In the genomic region with DNA sequence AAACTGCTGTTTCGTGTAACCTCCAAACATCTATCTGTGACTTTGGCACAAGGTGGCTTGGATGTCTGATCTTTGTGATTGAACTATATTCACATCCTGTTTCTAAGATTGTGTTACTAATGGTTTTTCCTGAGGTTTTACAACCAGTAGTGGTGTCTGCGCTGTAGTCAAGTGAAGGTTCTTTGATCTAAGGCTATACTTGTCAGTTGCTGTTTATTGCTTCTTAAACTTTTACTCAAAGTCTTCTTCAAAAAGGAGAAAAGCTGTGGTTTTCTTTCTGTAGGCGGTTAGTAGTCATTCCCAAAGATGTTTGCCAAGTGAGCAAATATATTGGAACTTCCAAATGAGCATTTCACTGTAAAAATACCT, we compare ENCODE assay signal across 10 cellular contexts. TPM values are rescaled to one million over a fixed set of nuclear protein-coding genes. Genes with fewer than 3 reads are reported as not detected.
DNase-seq lines count a peak whose midpoint lies in the region; ATAC-seq and TF ChIP-seq lines count a peak whose summit lies in the region.
"Had no signal": no experiment of that assay in that cellular context is flagged by ENCODE, and none has a peak within 500 bp of the region (broad histone marks: within the 10 kb centered on the region; RNA-seq: fewer than 3 reads in every experiment).

No MANE protein-coding gene starts in this region.

- no peaks in the 10 kb centered on the region for H4K20me1 ChIP-seq in IMR-90 (ENCODE audit: insufficient read depth, low read length)

- no peak overlapping the region for H2AFZ ChIP-seq in IMR-90 (replicated peaks; ENCODE audit: low read length, poor library complexity)

- peak overlapping the region; percentile 55; the same call in 2 of the 3 replicates for H2BK15ac ChIP-seq in IMR-90 (ENCODE audit: low read depth, low read length)

- peak overlapping the region; percentile 92; the same call in 1 of the 2 replicates for H3K4me2 ChIP-seq in IMR-90 (ENCODE audit: low read depth, low read length)

- no peak overlapping the region for H4K91ac ChIP-seq in IMR-90 (ENCODE audit: insufficient read depth, low read depth, low read length)

- in situ Hi-C loops in IMR-90 (cut with MboI; ENCODE audit: low sequenced_read_pairs): loop anchor here (25.0 kb wide), 1 partner anchor 778 kb away; no protein-coding TSS in a partner anchor

- ATAC-seq in IMR-90 (ENCODE audit: low read depth): no peak
- peak; percentile 45 to 58 for ATAC-seq in naive thymus-derived CD8-positive, alpha-beta T cell
- no peak for ATAC-seq in HG03354 (IDR thresholded peaks at IDR 0.05; ENCODE audit: poor library complexity, severe bottlenecking, unreplicated experiment)
- no peak for ATAC-seq in GM18867 (IDR thresholded peaks at IDR 0.05; ENCODE audit: unreplicated experiment)
- ATAC-seq: HCT116 had no signal

- H2AK9ac ChIP-seq in IMR-90 (replicated peaks; ENCODE audit: low read depth, low read length, poor library complexity): no peak overlapping the region

- H4K8ac ChIP-seq in IMR-90 (ENCODE audit: low read depth in 2 of 2, low read length in 2 of 2): peak overlapping the region; percentile 70 to 97

- TF ChIP-seq CTCF in C4-2B (conservative IDR thresholded peaks at IDR 0.05) (no peak), IMR-90 (conservative IDR thresholded peaks at IDR 0.05; ENCODE audit: low read depth, low read length) (no peak), foreskin fibroblast (IDR thresholded peaks at IDR 0.05; ENCODE audit: low read depth, low read length) (no peak)

- H3K56ac ChIP-seq in IMR-90 (ENCODE audit: extremely low read depth, insufficient read depth, low read length): no peak overlapping the region

- peak overlapping the region; percentile 50; the same call in 1 of the 2 replicates for H2BK120ac ChIP-seq in IMR-90 (ENCODE audit: low read depth, low read length)

- H3K4me1 ChIP-seq in IMR-90 (ENCODE audit: control insufficient read depth, insufficient read depth, low read length): peaks cover 13% of the 10 kb centered on the region

- H2BK20ac ChIP-seq in IMR-90 (ENCODE audit: low read depth, low read length): peak overlapping the region; percentile 9; the same call in 1 of the 2 replicates

- DNase-seq in IMR-90: peak; percentile 46
- DNase-seq in dermis blood vessel endothelial cell: peak; percentile 45
- peak in 7 of 10 donors; percentile 25 to 84 (median 57) for DNase-seq in naive thymus-derived CD8-positive, alpha-beta T cell
- no peak for DNase-seq in foreskin fibroblast
- DNase-seq in DMS114 treated with DMSO at 0.1 percent for 48 hours (lab: John Stamatoyannopoulos, UW; ENCODE audit: unreplicated experiment): no peak
- DNase-seq: SW 1271 had no signal

- TF ChIP-seq POLR2A in IMR-90 (IDR thresholded peaks at IDR 0.05; ENCODE audit: low read depth, low read length): no peak

- WGBS in IMR-90 (ENCODE audit: extremely low coverage in 2 of 2, insufficient read length in 1 of 2), 2 experiments: no CpG with 5 or more reads among the region's 3 CpGs

- H3K36me3 ChIP-seq in IMR-90 (ENCODE audit: control insufficient read depth, insufficient read depth, low read length): no peaks in the 10 kb centered on the region

- POLR2A ChIA-PET in IMR-90 (lab: Charles Lee; ENCODE audit: unreplicated experiment): interaction anchor here (0.9 kb wide), 1 partner anchor 13 kb away, joined by 3 read pairs; no protein-coding TSS in a partner anchor
- POLR2A ChIA-PET in naive thymus-derived CD8-positive, alpha-beta T cell (lab: Charles Lee): interaction anchor here (0.6 to 12.6 kb wide), 8 partner anchors 16 to 1592 kb away, joined by 3 to 689 read pairs (median 4); a partner anchor contains a TSS

- peaks cover 2% of the 10 kb centered on the region; the same call in 1 of the 2 replicates for H3K9me1 ChIP-seq in IMR-90 (ENCODE audit: insufficient read depth, low read length)

- BruUV-seq in IMR-90 (replicated peaks; lab: Mats Ljungman, UMichigan): no TSS peak

- peaks cover 3 to 12% of the 10 kb centered on the region in 2 experiments; a peak in 1 of 4 replicates for H3K79me1 ChIP-seq in IMR-90 (ENCODE audit: low read depth in 1 of 2, low read length in 2 of 2)

- H2BK5ac ChIP-seq in IMR-90 (ENCODE audit: low read depth, low read length, poor library complexity, severe bottlenecking): peak overlapping the region; percentile 73

- H3K9me3 Mint-ChIP-seq in naive thymus-derived CD8-positive, alpha-beta T cell: no peaks in the 10 kb centered on the region

- no peak for TF ChIP-seq RAD21 in IMR-90 (IDR thresholded peaks at IDR 0.05; ENCODE audit: low read length)

- peak overlapping the region; percentile 87; the same call in 1 of the 2 replicates for H3K18ac ChIP-seq in IMR-90 (ENCODE audit: low read depth, low read length)

- H3K27me3 Mint-ChIP-seq in naive thymus-derived CD8-positive, alpha-beta T cell: no peaks in the 10 kb centered on the region

- H3K9ac ChIP-seq in IMR-90 (ENCODE audit: low read depth, low read length): peak overlapping the region; percentile 73; the same call in 1 of the 2 replicates

- H3K9me3 ChIP-seq in IMR-90 (ENCODE audit: control insufficient read depth, insufficient read depth, low read length): no peaks in the 10 kb centered on the region

- peak overlapping the region; percentile 84; the same call in 1 of the 2 replicates for H3K4ac ChIP-seq in IMR-90 (ENCODE audit: low read depth, low read length)

- peak overlapping the region; percentile 77 for H3K23ac ChIP-seq in IMR-90 (ENCODE audit: low read depth, low read length)

- no peak overlapping the region for H3K4me3 ChIP-seq in IMR-90 (ENCODE audit: insufficient read depth, low read depth, low read length)
- H3K4me3 ChIP-seq in foreskin fibroblast (ENCODE audit: low read depth in 1 of 2, low read length in 2 of 2): no peak overlapping the region

- peak overlapping the region; percentile 41 for H3K14ac ChIP-seq in IMR-90 (replicated peaks; ENCODE audit: low read depth, low read length)

- peak overlapping the region; percentile 82 for H3K27ac ChIP-seq in C4-2B
- no peak overlapping the region for H3K27ac ChIP-seq in IMR-90 (ENCODE audit: insufficient read depth, low read length)

- intact Hi-C loops in IMR-90 (cut with micrococcal nuclease): loop anchor here (5.0 kb wide), 1 partner anchor 82 kb away; no protein-coding TSS in a partner anchor

- no peak overlapping the region for H3K4me3 Mint-ChIP-seq in naive thymus-derived CD8-positive, alpha-beta T cell

- CTCF ChIA-PET in IMR-90 (lab: Yijun Ruan, JAX): no interaction called here

- H3K27ac Mint-ChIP-seq in naive thymus-derived CD8-positive, alpha-beta T cell: no peak overlapping the region

- dilution Hi-C loops in IMR-90 (cut with HindIII; ENCODE audit: low sequenced_read_pairs, unreplicated experiment): no loop called here

- peaks cover 2 to 29% (median 17%) of the 10 kb centered on the region in 4 donors for H3K4me1 Mint-ChIP-seq in naive thymus-derived CD8-positive, alpha-beta T cell

- no peak overlapping the region for H2AK5ac ChIP-seq in IMR-90 (ENCODE audit: low read depth, low read length)

- no peaks in the 10 kb centered on the region for H3K27me3 ChIP-seq in IMR-90 (ENCODE audit: control insufficient read depth, insufficient read depth, low read length)

- H3K36me3 Mint-ChIP-seq in naive thymus-derived CD8-positive, alpha-beta T cell: no peaks in the 10 kb centered on the region

- peak overlapping the region; percentile 92; the same call in 1 of the 2 replicates for H4K5ac ChIP-seq in IMR-90 (ENCODE audit: low read depth, low read length)

TF ChIP-seq in IMR-90, 13 proteins besides CTCF, POLR2A, EP300 and RAD21:
- no peak for TF ChIP-seq FOS (IDR thresholded peaks at IDR 0.05; ENCODE audit: low read depth, low read length)
- no peak for TF ChIP-seq BHLHE40 (IDR thresholded peaks at IDR 0.05; ENCODE audit: low read depth, low read length)
- TF ChIP-seq CHD1 (IDR thresholded peaks at IDR 0.05; ENCODE audit: low read depth, low read length): no peak
- TF ChIP-seq CEBPB (IDR thresholded peaks at IDR 0.05; ENCODE audit: low read depth, low read length): no peak

RNA-seq across cellular contexts. Expression of a gene that starts 12.3 kb away (rescaled TPM):
- total RNA-seq in IMR-90 (2012; rRNA removed) (72.9 and 206 TPM in 2 replicates), dermis blood vessel endothelial cell (551 and 736 TPM in 2 replicates)
- polyA plus RNA-seq in IMR-90 (2012; rRNA removed): 188 and 231 TPM in 2 replicates
- polyA plus RNA-seq in IMR-90 (2012; cell fraction: cytosol; rRNA removed): 282 and 543 TPM in 2 replicates
- polyA plus RNA-seq in IMR-90 (2012; cell fraction: nucleus; rRNA removed; ENCODE audit: low replicate concordance): 112 and 173 TPM in 2 replicates
- total RNA-seq in naive thymus-derived CD8-positive, alpha-beta T cell: 100 to 1,000 TPM; 735 to 757 TPM
- 1,000 to 10,000 TPM; 1,900 to 2,853 (median 2,404) TPM for polyA plus RNA-seq in naive thymus-derived CD8-positive, alpha-beta T cell

RNA-seq across cellular contexts. Expression of a gene that starts 52.8 kb away (rescaled TPM):
- total RNA-seq in IMR-90 (2012; rRNA removed) (7.5 and 9.3 TPM in 2 replicates), dermis blood vessel endothelial cell (12.3 and 13.3 TPM in 2 replicates)
- polyA plus RNA-seq in IMR-90 (2012; rRNA removed): 4.0 and 4.5 TPM in 2 replicates
- 1.7 and 3.9 TPM in 2 replicates for polyA plus RNA-seq in IMR-90 (2012; cell fraction: cytosol; rRNA removed)
- polyA plus RNA-seq in IMR-90 (2012; cell fraction: nucleus; rRNA removed; ENCODE audit: low replicate concordance): 11.3 and 16.3 TPM in 2 replicates
- total RNA-seq in naive thymus-derived CD8-positive, alpha-beta T cell: 10 to 100 TPM; 29.6 to 36.8 TPM
- 10 to 100 TPM in 1 of 3 donors, 1 to 10 TPM in 2; 5.5 to 10.2 (median 8.4) TPM for polyA plus RNA-seq in naive thymus-derived CD8-positive, alpha-beta T cell

Comparison
In these comparisons a context has a peak if more than half of its experiments do, and no peak if none do; other contexts are left out.
1. ATAC-seq: peak in naive thymus-derived CD8-positive, alpha-beta T cell (2 of 2); none in IMR-90 (single experiment), HG03354 (single experiment) and GM18867 (single experiment).
2. DNase-seq: peak in IMR-90 (single experiment), dermis blood vessel endothelial cell (single experiment) and naive thymus-derived CD8-positive, alpha-beta T cell (7 of 10); none in foreskin fibroblast (0 of 2) and DMS114 treated with DMSO at 0.1 percent for 48 hours (single experiment).